ENCODE assay signal across 19 cellular contexts in genomic region chr4:1378559-1379231, GRCh38. TPM values are rescaled to one million over a fixed set of nuclear protein-coding genes. Genes with fewer than 3 reads are reported as not detected.
"Had no signal": no experiment of that assay in that cellular context is flagged by ENCODE, and none has a peak within 500 bp of the region (broad histone marks: within the 10 kb centered on the region; RNA-seq: fewer than 3 reads in every experiment).

No MANE protein-coding gene starts in this region.

- H3K36me3 ChIP-seq: colonic mucosa, uterus had no signal

- H3K36me3 Mint-ChIP-seq: activated naive CD8-positive, alpha-beta T cell had no signal

- H3K4me1 Mint-ChIP-seq: activated B cell treated with CpG ODN at 0.5 μM for 24 hours; naive thymus-derived CD4-positive, alpha-beta T cell; T-cell had no signal

- H3K4me3 Mint-ChIP-seq: activated B cell treated with CpG ODN at 0.5 μM for 24 hours; activated naive CD8-positive, alpha-beta T cell; naive thymus-derived CD4-positive, alpha-beta T cell; T-cell had no signal

- ATAC-seq: gastrocnemius medialis; naive thymus-derived CD4-positive, alpha-beta T cell; T-cell had no signal

- H3K4me3 ChIP-seq: ascending aorta, colonic mucosa, gastrocnemius medialis, lung, skin epidermis, thyroid gland, uterus had no signal

- H3K9me3 ChIP-seq: ascending aorta, colonic mucosa, gastrocnemius medialis, thyroid gland, uterus had no signal

- H3K27me3 ChIP-seq: ascending aorta, colonic mucosa, gastrocnemius medialis, thyroid gland, uterus had no signal

- H3K4me1 ChIP-seq: ascending aorta, colonic mucosa, gastrocnemius medialis, thyroid gland, uterus had no signal

- H3K27ac ChIP-seq: ascending aorta, colonic mucosa, epithelial cell of prostate, gastrocnemius medialis, skin epidermis, thyroid gland, uterus had no signal

- H3K27me3 Mint-ChIP-seq: activated B cell treated with CpG ODN at 0.5 μM for 24 hours; activated naive CD8-positive, alpha-beta T cell; naive thymus-derived CD4-positive, alpha-beta T cell; T-cell had no signal

- DNase-seq: activated B cell treated with CpG ODN at 0.5 μM for 24 hours; activated CD4-positive, alpha-beta T cell treated with anti-CD3 and anti-CD28 coated beads, Interleukin-2, amount 50 U/mL, for 1 hour; activated effector memory CD4-positive, alpha-beta T cell treated with Interleukin-2 at 50 U/mL for 16 hours; activated T-cell treated with anti-CD3 and anti-CD28 coated beads, Interleukin-2, amount 50 U/mL, for 1 hour; colonic mucosa; effector memory CD4-positive, alpha-beta T cell; gastrocnemius medialis; naive thymus-derived CD4-positive, alpha-beta T cell; T1000; thyroid gland; uterus had no signal

- H3K27ac Mint-ChIP-seq: activated B cell treated with CpG ODN at 0.5 μM for 24 hours; activated naive CD8-positive, alpha-beta T cell; naive thymus-derived CD4-positive, alpha-beta T cell; T-cell had no signal

- H3K9me3 Mint-ChIP-seq: activated B cell treated with CpG ODN at 0.5 μM for 24 hours; naive thymus-derived CD4-positive, alpha-beta T cell; T-cell had no signal

RNA-seq across cellular contexts. Expression of gene NKX1-1, which starts 27.5 kb away (rescaled TPM):
- total RNA-seq: activated B cell treated with CpG ODN at 0.5 μM for 24 hours; ascending aorta; colonic mucosa; gastrocnemius medialis; kidney epithelial cell; lung; naive thymus-derived CD4-positive, alpha-beta T cell; omental fat pad; T-cell; thyroid gland; uterus had no signal
